Comparison of ENCODE assay signal across 16 cellular contexts in genomic region chr1:53783056-53783455, GRCh38. TPM values are rescaled to one million over a fixed set of nuclear protein-coding genes. Genes with fewer than 3 reads are reported as not detected.
A peak's percentile ranks its signal among the peaks of the same experiment; 100 is the strongest.
DNase-seq lines count a peak whose midpoint lies in the region; ATAC-seq and TF ChIP-seq lines count a peak whose summit lies in the region.
"Had no signal": no experiment of that assay in that cellular context is flagged by ENCODE, and none has a peak within 500 bp of the region (broad histone marks: within the 10 kb centered on the region; RNA-seq: fewer than 3 reads in every experiment).

No MANE protein-coding gene starts in this region.

- H4K20me1 ChIP-seq in IMR-90 (ENCODE audit: insufficient read depth, low read length), result no peaks in the 10 kb centered on the region

- H3K79me1 ChIP-seq in IMR-90 (ENCODE audit: low read depth in 1 of 2, low read length in 2 of 2), result peaks cover 4 to 8% of the 10 kb centered on the region in 2 experiments; a peak in 3 of 4 replicates

- no peak overlapping the region for H2AFZ ChIP-seq in IMR-90 (replicated peaks; ENCODE audit: low read length, poor library complexity)

- TF ChIP-seq RAD21 in IMR-90 (IDR thresholded peaks at IDR 0.05; ENCODE audit: low read length), result no peak

- H3K56ac ChIP-seq in IMR-90 (ENCODE audit: extremely low read depth, insufficient read depth, low read length), result no peak overlapping the region

- BruUV-seq in IMR-90 (replicated peaks; lab: Mats Ljungman, UMichigan), result no TSS peak

- H3K4me1 ChIP-seq in IMR-90 (ENCODE audit: control insufficient read depth, insufficient read depth, low read length), result peaks cover 2% of the 10 kb centered on the region; the same call in 1 of the 2 replicates
- H3K4me1 ChIP-seq: gastroesophageal sphincter, stomach had no signal

- H4K5ac ChIP-seq in IMR-90 (ENCODE audit: low read depth, low read length), result no peak overlapping the region

- no peak overlapping the region for H3K27ac ChIP-seq in IMR-90 (ENCODE audit: insufficient read depth, low read length)
- H3K27ac ChIP-seq: gastroesophageal sphincter, skin epidermis, stomach had no signal

- CTCF ChIA-PET in activated CD8-positive, alpha-beta memory T cell treated with anti-CD3 and anti-CD28 coated beads, Interleukin-2, amount 10 ng/mL, durations not matched to agents 7 days and 5 days (lab: Charles Lee), result interaction anchor here (1.1 kb wide), 2 partner anchors 30 to 78 kb away, joined by 3 read pairs; no protein-coding TSS in a partner anchor
- CTCF ChIA-PET in IMR-90 (lab: Yijun Ruan, JAX), result no interaction called here

- no peak overlapping the region for H3K9ac ChIP-seq in IMR-90 (ENCODE audit: low read depth, low read length)

- no peak overlapping the region for H3K23ac ChIP-seq in IMR-90 (ENCODE audit: low read depth, low read length)

- no peak overlapping the region for H2AK9ac ChIP-seq in IMR-90 (replicated peaks; ENCODE audit: low read depth, low read length, poor library complexity)

- H3K14ac ChIP-seq in IMR-90 (replicated peaks; ENCODE audit: low read depth, low read length), result no peak overlapping the region

- peaks cover 53% of the 10 kb centered on the region for H3K36me3 Mint-ChIP-seq in activated CD8-positive, alpha-beta memory T cell treated with anti-CD3 and anti-CD28 coated beads, Interleukin-2, amount 10 ng/mL, durations not matched to agents 7 days and 5 days
- H3K36me3 Mint-ChIP-seq in activated T-helper 1 cell treated with anti-CD3 and anti-CD28 coated beads, Interleukin-12 subunit alpha, Interleukin-12 subunit beta, Interleukin-2, Interleukin-4 antibody, amounts not matched to agents 30 ng/mL and 10 ng/mL and 1 ng/mL, durations not matched to agents 14 hours and 24 hours and 36 hours (ENCODE audit: low read depth), result peaks cover 39% of the 10 kb centered on the region
- peaks cover 86% of the 10 kb centered on the region for H3K36me3 Mint-ChIP-seq in stimulated activated effector memory CD8-positive, alpha-beta T cell treated with anti-CD3 and anti-CD28 coated beads, Interleukin-12 subunit alpha, Interleukin-12 subunit beta, amount 100 ng/mL, for 72 hours

- H2BK15ac ChIP-seq in IMR-90 (ENCODE audit: low read depth, low read length), result no peak overlapping the region

- TF ChIP-seq CTCF in IMR-90 (conservative IDR thresholded peaks at IDR 0.05; ENCODE audit: low read depth, low read length), result no peak

- no peak overlapping the region for H4K91ac ChIP-seq in IMR-90 (ENCODE audit: insufficient read depth, low read depth, low read length)

- peaks cover 5% of the 10 kb centered on the region for H3K36me3 ChIP-seq in IMR-90 (ENCODE audit: control insufficient read depth, insufficient read depth, low read length)

- TF ChIP-seq POLR2A in IMR-90 (IDR thresholded peaks at IDR 0.05; ENCODE audit: low read depth, low read length), result no peak

- peak overlapping the region; percentile 58 for H3K27ac Mint-ChIP-seq in activated CD8-positive, alpha-beta memory T cell treated with anti-CD3 and anti-CD28 coated beads, Interleukin-2, amount 10 ng/mL, durations not matched to agents 7 days and 5 days
- H3K27ac Mint-ChIP-seq in activated T-helper 1 cell treated with anti-CD3 and anti-CD28 coated beads, Interleukin-12 subunit alpha, Interleukin-12 subunit beta, Interleukin-2, Interleukin-4 antibody, amounts not matched to agents 30 ng/mL and 10 ng/mL and 1 ng/mL, durations not matched to agents 14 hours and 24 hours and 36 hours, result peak overlapping the region; percentile 59
- H3K27ac Mint-ChIP-seq in stimulated activated effector memory CD8-positive, alpha-beta T cell treated with anti-CD3 and anti-CD28 coated beads, Interleukin-12 subunit alpha, Interleukin-12 subunit beta, amount 100 ng/mL, for 72 hours, result peak overlapping the region; percentile 1
- H3K27ac Mint-ChIP-seq: WTC11 had no signal

- H3K4me1 Mint-ChIP-seq in activated CD8-positive, alpha-beta memory T cell treated with anti-CD3 and anti-CD28 coated beads, Interleukin-2, amount 10 ng/mL, durations not matched to agents 7 days and 5 days, result peaks cover 27% of the 10 kb centered on the region
- H3K4me1 Mint-ChIP-seq in activated T-helper 1 cell treated with anti-CD3 and anti-CD28 coated beads, Interleukin-12 subunit alpha, Interleukin-12 subunit beta, Interleukin-2, Interleukin-4 antibody, amounts not matched to agents 30 ng/mL and 10 ng/mL and 1 ng/mL, durations not matched to agents 14 hours and 24 hours and 36 hours (ENCODE audit: low read depth), result peaks cover 31% of the 10 kb centered on the region
- peaks cover 23% of the 10 kb centered on the region for H3K4me1 Mint-ChIP-seq in stimulated activated effector memory CD8-positive, alpha-beta T cell treated with anti-CD3 and anti-CD28 coated beads, Interleukin-12 subunit alpha, Interleukin-12 subunit beta, amount 100 ng/mL, for 72 hours
- H3K4me1 Mint-ChIP-seq: WTC11 had no signal

- H2BK120ac ChIP-seq in IMR-90 (ENCODE audit: low read depth, low read length), result no peak overlapping the region

- ATAC-seq in activated CD8-positive, alpha-beta memory T cell treated with anti-CD3 and anti-CD28 coated beads, Interleukin-2, amount 10 ng/mL, durations not matched to agents 7 days and 5 days, result peak; percentile 97
- no peak for ATAC-seq in IMR-90 (ENCODE audit: low read depth)
- ATAC-seq in stimulated activated effector memory CD8-positive, alpha-beta T cell treated with anti-CD3 and anti-CD28 coated beads, Interleukin-12 subunit alpha, Interleukin-12 subunit beta, amount 100 ng/mL, for 72 hours, result peak; percentile 100
- ATAC-seq: gastroesophageal sphincter, WTC11 had no signal

- DNase-seq in activated CD8-positive, alpha-beta memory T cell treated with anti-CD3 and anti-CD28 coated beads, Interleukin-2, amount 10 ng/mL, durations not matched to agents 7 days and 5 days, result peak; percentile 69
- no peak for DNase-seq in activated CD8-positive, alpha-beta memory T cell treated with anti-CD3 and anti-CD28 coated beads, Interleukin-2, amount 50 U/mL, for 4 hours
- peak; percentile 52 for DNase-seq in IMR-90
- peak; percentile 14 for DNase-seq in activated T-helper 1 cell treated with anti-CD3 and anti-CD28 coated beads, Interleukin-12 subunit alpha, Interleukin-12 subunit beta, Interleukin-2, Interleukin-4 antibody, amounts not matched to agents 30 ng/mL and 10 ng/mL and 1 ng/mL, durations not matched to agents 14 hours and 24 hours and 36 hours (ENCODE audit: low spot score)
- peak in 1 of 2 donors; percentile 52 for DNase-seq in stimulated activated effector memory CD8-positive, alpha-beta T cell treated with anti-CD3 and anti-CD28 coated beads, Interleukin-12 subunit alpha, Interleukin-12 subunit beta, amount 100 ng/mL, for 72 hours (ENCODE audit: low spot score in 2 of 2)
- DNase-seq in NCI-H2196 treated with DMSO at 0.1 percent for 48 hours (lab: John Stamatoyannopoulos, UW; ENCODE audit: unreplicated experiment), result no peak
- no peak for DNase-seq in germinal center (ENCODE audit: low spot score)
- no peak for DNase-seq in DMS114 treated with DMSO at 0.1 percent for 48 hours (lab: John Stamatoyannopoulos, UW; ENCODE audit: unreplicated experiment)
- DNase-seq: amygdala; CD4-positive, alpha-beta memory T cell; KG1; NK-92 treated with Interleukin-12 subunit alpha and Interleukin-12 subunit beta, amount 100 ng/mL, for 24 hours; stomach had no signal

- in situ Hi-C loops in IMR-90 (cut with MboI; ENCODE audit: low sequenced_read_pairs), result no loop called here

- H2AK5ac ChIP-seq in IMR-90 (ENCODE audit: low read depth, low read length), result no peak overlapping the region

- intact Hi-C loops in IMR-90 (cut with micrococcal nuclease), result loop anchor here (5.0 kb wide), 1 partner anchor 34 kb away; no protein-coding TSS in a partner anchor
- intact Hi-C loops in activated T-helper 1 cell treated with anti-CD3 and anti-CD28 coated beads, Interleukin-12 subunit alpha, Interleukin-12 subunit beta, Interleukin-2, Interleukin-4 antibody, amounts not matched to agents 30 ng/mL and 10 ng/mL and 1 ng/mL, durations not matched to agents 14 hours and 24 hours and 36 hours (cut with micrococcal nuclease), result loop anchor here (1.0 to 5.0 kb wide), 4 partner anchors 17 to 371 kb away; partner anchors contain the start of genes IFT25 and NDC1

- H3K9me1 ChIP-seq in IMR-90 (ENCODE audit: insufficient read depth, low read length), result 0 out of 2 replicates have a peak, but pooled peaks cover 2% of the 10 kb centered on the region

- H3K9me3 Mint-ChIP-seq in activated CD8-positive, alpha-beta memory T cell treated with anti-CD3 and anti-CD28 coated beads, Interleukin-2, amount 10 ng/mL, durations not matched to agents 7 days and 5 days (ENCODE audit: low read depth), result no peaks in the 10 kb centered on the region
- no peaks in the 10 kb centered on the region for H3K9me3 Mint-ChIP-seq in activated T-helper 1 cell treated with anti-CD3 and anti-CD28 coated beads, Interleukin-12 subunit alpha, Interleukin-12 subunit beta, Interleukin-2, Interleukin-4 antibody, amounts not matched to agents 30 ng/mL and 10 ng/mL and 1 ng/mL, durations not matched to agents 14 hours and 24 hours and 36 hours
- no peaks in the 10 kb centered on the region for H3K9me3 Mint-ChIP-seq in stimulated activated effector memory CD8-positive, alpha-beta T cell treated with anti-CD3 and anti-CD28 coated beads, Interleukin-12 subunit alpha, Interleukin-12 subunit beta, amount 100 ng/mL, for 72 hours
- H3K9me3 Mint-ChIP-seq: CD4-positive, alpha-beta memory T cell; WTC11 had no signal

- no peak overlapping the region for H3K4ac ChIP-seq in IMR-90 (ENCODE audit: low read depth, low read length)

- no peak overlapping the region for H2BK5ac ChIP-seq in IMR-90 (ENCODE audit: low read depth, low read length, poor library complexity, severe bottlenecking)

- H3K18ac ChIP-seq in IMR-90 (ENCODE audit: low read depth, low read length), result no peak overlapping the region

- H3K27me3 Mint-ChIP-seq in activated CD8-positive, alpha-beta memory T cell treated with anti-CD3 and anti-CD28 coated beads, Interleukin-2, amount 10 ng/mL, durations not matched to agents 7 days and 5 days, result no peaks in the 10 kb centered on the region
- H3K27me3 Mint-ChIP-seq in activated T-helper 1 cell treated with anti-CD3 and anti-CD28 coated beads, Interleukin-12 subunit alpha, Interleukin-12 subunit beta, Interleukin-2, Interleukin-4 antibody, amounts not matched to agents 30 ng/mL and 10 ng/mL and 1 ng/mL, durations not matched to agents 14 hours and 24 hours and 36 hours (ENCODE audit: insufficient read depth), result no peaks in the 10 kb centered on the region
- H3K27me3 Mint-ChIP-seq: CD4-positive, alpha-beta memory T cell had no signal

- H3K4me3 ChIP-seq in IMR-90 (ENCODE audit: insufficient read depth, low read depth, low read length), result no peak overlapping the region
- H3K4me3 ChIP-seq: gastroesophageal sphincter, skin epidermis, stomach had no signal

- no CpG with 5 or more reads among the region's 1 CpG for WGBS in IMR-90 (ENCODE audit: extremely low coverage in 2 of 2, insufficient read length in 1 of 2), 2 experiments

- H3K4me2 ChIP-seq in IMR-90 (ENCODE audit: low read depth, low read length), result no peak overlapping the region

- dilution Hi-C loops in IMR-90 (cut with HindIII; ENCODE audit: low sequenced_read_pairs, unreplicated experiment), result no loop called here

- no peak overlapping the region for H2BK20ac ChIP-seq in IMR-90 (ENCODE audit: low read depth, low read length)

- H3K9me3 ChIP-seq in IMR-90 (ENCODE audit: control insufficient read depth, insufficient read depth, low read length), result no peaks in the 10 kb centered on the region
- H3K9me3 ChIP-seq: gastroesophageal sphincter, stomach had no signal

- H3K4me3 Mint-ChIP-seq in activated CD8-positive, alpha-beta memory T cell treated with anti-CD3 and anti-CD28 coated beads, Interleukin-2, amount 10 ng/mL, durations not matched to agents 7 days and 5 days, result no peak overlapping the region
- H3K4me3 Mint-ChIP-seq in activated T-helper 1 cell treated with anti-CD3 and anti-CD28 coated beads, Interleukin-12 subunit alpha, Interleukin-12 subunit beta, Interleukin-2, Interleukin-4 antibody, amounts not matched to agents 30 ng/mL and 10 ng/mL and 1 ng/mL, durations not matched to agents 14 hours and 24 hours and 36 hours, result no peak overlapping the region
- H3K4me3 Mint-ChIP-seq in stimulated activated effector memory CD8-positive, alpha-beta T cell treated with anti-CD3 and anti-CD28 coated beads, Interleukin-12 subunit alpha, Interleukin-12 subunit beta, amount 100 ng/mL, for 72 hours, result no peak overlapping the region
- H3K4me3 Mint-ChIP-seq: CD4-positive, alpha-beta memory T cell; WTC11 had no signal

- POLR2A ChIA-PET in IMR-90 (lab: Charles Lee; ENCODE audit: unreplicated experiment), result no interaction called here

- H4K8ac ChIP-seq in IMR-90 (ENCODE audit: low read depth in 2 of 2, low read length in 2 of 2), result no peak overlapping the region

- H3K27me3 ChIP-seq in IMR-90 (ENCODE audit: control insufficient read depth, insufficient read depth, low read length), result no peaks in the 10 kb centered on the region
- H3K27me3 ChIP-seq: gastroesophageal sphincter, stomach had no signal

RNA-seq across cellular contexts. Expression of gene GLIS1, which starts 44.1 kb away (rescaled TPM):
- total RNA-seq in activated CD8-positive, alpha-beta memory T cell treated with anti-CD3 and anti-CD28 coated beads, Interleukin-2, amount 10 ng/mL, durations not matched to agents 7 days and 5 days, result not detected
- 0.18 and 0.28 TPM in 2 replicates for total RNA-seq in IMR-90 (2012; rRNA removed)
- polyA plus RNA-seq in IMR-90 (2012; rRNA removed), result 2.3 and 3.5 TPM in 2 replicates
- 1.5 and 3.3 TPM in 2 replicates for polyA plus RNA-seq in IMR-90 (2012; cell fraction: cytosol; rRNA removed)
- polyA plus RNA-seq in IMR-90 (2012; cell fraction: nucleus; rRNA removed; ENCODE audit: low replicate concordance), result 6.1 and 16.8 TPM in 2 replicates
- 0.05 TPM in 1 of 2 replicates, not detected in the other for total RNA-seq in activated T-helper 1 cell treated with anti-CD3 and anti-CD28 coated beads, Interleukin-12 subunit alpha, Interleukin-12 subunit beta, Interleukin-2, Interleukin-4 antibody, amounts not matched to agents 30 ng/mL and 10 ng/mL and 1 ng/mL, durations not matched to agents 14 hours and 24 hours and 36 hours
- total RNA-seq: CD4-positive, alpha-beta memory T cell had no signal
- polyA plus RNA-seq: CD4-positive, alpha-beta memory T cell had no signal

RNA-seq across cellular contexts. Expression of gene NDC1, which starts 55.0 kb away (rescaled TPM):
- 10 to 100 TPM; 26.1 to 35.5 TPM for total RNA-seq in activated CD8-positive, alpha-beta memory T cell treated with anti-CD3 and anti-CD28 coated beads, Interleukin-2, amount 10 ng/mL, durations not matched to agents 7 days and 5 days
- total RNA-seq in IMR-90 (2012; rRNA removed), result 33.9 and 45.3 TPM in 2 replicates
- 9.6 and 11.8 TPM in 2 replicates for polyA plus RNA-seq in IMR-90 (2012; rRNA removed)
- polyA plus RNA-seq in IMR-90 (2012; cell fraction: cytosol; rRNA removed), result 3.2 and 3.7 TPM in 2 replicates
- polyA plus RNA-seq in IMR-90 (2012; cell fraction: nucleus; rRNA removed; ENCODE audit: low replicate concordance), result 1.6 and 4.9 TPM in 2 replicates
- total RNA-seq in activated T-helper 1 cell treated with anti-CD3 and anti-CD28 coated beads, Interleukin-12 subunit alpha, Interleukin-12 subunit beta, Interleukin-2, Interleukin-4 antibody, amounts not matched to agents 30 ng/mL and 10 ng/mL and 1 ng/mL, durations not matched to agents 14 hours and 24 hours and 36 hours, result 33.2 and 38.2 TPM in 2 replicates

Comparison
In these comparisons a context has a peak if more than half of its experiments do, and no peak if none do; other contexts are left out.
1. DNase-seq: peak in activated CD8-positive, alpha-beta memory T cell treated with anti-CD3 and anti-CD28 coated beads, Interleukin-2, amount 10 ng/mL, durations not matched to agents 7 days and 5 days (single experiment), IMR-90 (single experiment) and activated T-helper 1 cell treated with anti-CD3 and anti-CD28 coated beads, Interleukin-12 subunit alpha, Interleukin-12 subunit beta, Interleukin-2, Interleukin-4 antibody, amounts not matched to agents 30 ng/mL and 10 ng/mL and 1 ng/mL, durations not matched to agents 14 hours and 24 hours and 36 hours (single experiment); none in activated CD8-positive, alpha-beta memory T cell treated with anti-CD3 and anti-CD28 coated beads, Interleukin-2, amount 50 U/mL, for 4 hours (single experiment), NCI-H2196 treated with DMSO at 0.1 percent for 48 hours (single experiment), germinal center (single experiment) and DMS114 treated with DMSO at 0.1 percent for 48 hours (single experiment).
2. H3K27ac Mint-ChIP-seq: peak in every context shown above with its lines; median percentile 59 in activated T-helper 1 cell treated with anti-CD3 and anti-CD28 coated beads, Interleukin-12 subunit alpha, Interleukin-12 subunit beta, Interleukin-2, Interleukin-4 antibody, amounts not matched to agents 30 ng/mL and 10 ng/mL and 1 ng/mL, durations not matched to agents 14 hours and 24 hours and 36 hours; 58 in activated CD8-positive, alpha-beta memory T cell treated with anti-CD3 and anti-CD28 coated beads, Interleukin-2, amount 10 ng/mL, durations not matched to agents 7 days and 5 days; 1 in stimulated activated effector memory CD8-positive, alpha-beta T cell treated with anti-CD3 and anti-CD28 coated beads, Interleukin-12 subunit alpha, Interleukin-12 subunit beta, amount 100 ng/mL, for 72 hours.